22 cellular contexts compared by ENCODE assay signal in genomic region chr1:201626629-201627275, GRCh38.
DNase-seq lines count a peak whose midpoint lies in the region; ATAC-seq and TF ChIP-seq lines count a peak whose summit lies in the region.
"Had no signal": no experiment of that assay in that cellular context is flagged by ENCODE, and none has a peak within 500 bp of the region (broad histone marks: within the 10 kb centered on the region; RNA-seq: fewer than 3 reads in every experiment).

No MANE protein-coding gene starts in this region.

- H3K36me3 ChIP-seq in A673 (ENCODE audit: insufficient read depth, low read length, poor library complexity, severe bottlenecking), result no peaks in the 10 kb centered on the region
- H3K36me3 ChIP-seq in endodermal cell (ENCODE audit: control insufficient read depth, insufficient read depth, low read length), result peaks cover 3% of the 10 kb centered on the region
- H3K36me3 ChIP-seq: neutrophil, thyroid gland had no signal

- DNase-seq in A673 (ENCODE audit: low spot score), result no peak
- peak; percentile 42 for DNase-seq in AG20443 (ENCODE audit: low spot score)
- no peak for DNase-seq in WTC11 (ENCODE audit: low spot score)
- peak; percentile 32 for DNase-seq in iris pigment epithelial cell (ENCODE audit: low read depth)
- DNase-seq in endodermal cell, result no peak
- DNase-seq in NK-92 (lab: John Stamatoyannopoulos, UW; ENCODE audit: unreplicated experiment), result no peak
- no peak for DNase-seq in CD4-positive, alpha-beta T cell
- DNase-seq: activated CD4-positive, alpha-beta T cell treated with anti-CD3 and anti-CD28 coated beads, Interleukin-2, amount 10 ng/mL, durations not matched to agents 7 days and 5 days; activated effector memory CD4-positive, alpha-beta T cell treated with anti-CD3 and anti-CD28 coated beads, Interleukin-2, amount 50 U/mL, for 16 hours; Caco-2; DND-41; hippocampal formation; Kasumi-1; NCI-H2029 treated with DMSO at 0.1 percent for 48 hours; PC-9; small intestine; stimulated activated naive CD4-positive, alpha-beta T cell; thyroid gland had no signal

- TF ChIP-seq CTCF in A673 (conservative IDR thresholded peaks at IDR 0.05; ENCODE audit: low read depth, low read length) (no peak), WTC11 (IDR thresholded peaks at IDR 0.05) (no peak), endodermal cell (conservative IDR thresholded peaks at IDR 0.05) (no peak)
- no peak for TF ChIP-seq CTCF in CD4-positive, alpha-beta T cell (IDR thresholded peaks at IDR 0.05)

- peaks cover 5% of the 10 kb centered on the region; the same call in 1 of the 2 replicates for H3K27me3 Mint-ChIP-seq in WTC11 (ENCODE audit: low read depth)
- peaks cover 5% of the 10 kb centered on the region for H3K27me3 Mint-ChIP-seq in endodermal cell (ENCODE audit: insufficient read depth)
- H3K27me3 Mint-ChIP-seq in CD4-positive, alpha-beta T cell, result no peaks in the 10 kb centered on the region
- H3K27me3 Mint-ChIP-seq: activated CD4-positive, alpha-beta T cell treated with anti-CD3 and anti-CD28 coated beads, Interleukin-2, amount 10 ng/mL, durations not matched to agents 7 days and 5 days; B cell had no signal

- no peak for ATAC-seq in WTC11
- no peak for ATAC-seq in activated CD4-positive, CD25-positive, alpha-beta regulatory T cell treated with anti-CD3 and anti-CD28 coated beads, Interleukin-2, amount 50 U/mL, for 24 hours
- ATAC-seq in CD4-positive, alpha-beta T cell (ENCODE audit: poor library complexity), result no peak

- intact Hi-C loops in A673 (cut with micrococcal nuclease; ENCODE audit: unreplicated experiment), result no loop called here
- intact Hi-C loops in CD4-positive, alpha-beta T cell (cut with DNase I, micrococcal nuclease), result no loop called here

- CTCF ChIA-PET in A673 (lab: Charles Lee), result interaction anchor here (0.7 kb wide), 1 partner anchor 50 kb away, joined by 4 read pairs; no protein-coding TSS in a partner anchor
- CTCF ChIA-PET in WTC11 (lab: Charles Lee), result interaction anchor here (1.3 to 1.8 kb wide), 2 partner anchors 96 to 166 kb away, joined by 3 to 5 read pairs; no protein-coding TSS in a partner anchor
- CTCF ChIA-PET in CD4-positive, alpha-beta T cell (lab: Charles Lee), result no interaction called here

- no peaks in the 10 kb centered on the region for H3K36me3 Mint-ChIP-seq in WTC11
- H3K36me3 Mint-ChIP-seq in endodermal cell (ENCODE audit: low read depth), result peaks cover 2% of the 10 kb centered on the region
- H3K36me3 Mint-ChIP-seq in CD4-positive, alpha-beta T cell (ENCODE audit: low read depth), result no peaks in the 10 kb centered on the region

- H3K27ac Mint-ChIP-seq in WTC11 (no peak overlapping the region), endodermal cell (no peak overlapping the region)
- H3K27ac Mint-ChIP-seq in CD4-positive, alpha-beta T cell, result no peak overlapping the region
- H3K27ac Mint-ChIP-seq: activated CD4-positive, alpha-beta T cell treated with anti-CD3 and anti-CD28 coated beads, Interleukin-2, amount 10 ng/mL, durations not matched to agents 7 days and 5 days; B cell; T-helper 1 cell treated with Interleukin-12 subunit alpha and Interleukin-12 subunit beta and Interleukin-4 antibody, amounts not matched to agents 30 μg/mL and 1 μg/mL, for 36 hours had no signal

- peak overlapping the region; percentile 41 for H3K27ac ChIP-seq in A673 (ENCODE audit: low read depth, low read length, poor library complexity, severe bottlenecking)
- H3K27ac ChIP-seq in endodermal cell (ENCODE audit: low read depth, low read length), result no peak overlapping the region
- no peak overlapping the region for H3K27ac ChIP-seq in CD4-positive, alpha-beta T cell (ENCODE audit: low read depth, low read length)
- H3K27ac ChIP-seq: neutrophil, PC-9, thyroid gland had no signal

- no peak overlapping the region for H3K4me3 ChIP-seq in A673 (ENCODE audit: low read depth, low read length, poor library complexity, severe bottlenecking)
- H3K4me3 ChIP-seq in endodermal cell (ENCODE audit: low read length), result no peak overlapping the region
- H3K4me3 ChIP-seq: PC-9, thyroid gland had no signal

- H3K9ac ChIP-seq in endodermal cell (ENCODE audit: extremely low read depth, low read length, poor library complexity, severe bottlenecking), result no peak overlapping the region

- H3K9me3 Mint-ChIP-seq in WTC11, result no peaks in the 10 kb centered on the region
- H3K9me3 Mint-ChIP-seq in endodermal cell, result no peaks in the 10 kb centered on the region
- no peaks in the 10 kb centered on the region for H3K9me3 Mint-ChIP-seq in CD4-positive, alpha-beta T cell
- H3K9me3 Mint-ChIP-seq: activated CD4-positive, alpha-beta T cell treated with anti-CD3 and anti-CD28 coated beads, Interleukin-2, amount 10 ng/mL, durations not matched to agents 7 days and 5 days; T-helper 1 cell treated with Interleukin-12 subunit alpha and Interleukin-12 subunit beta and Interleukin-4 antibody, amounts not matched to agents 30 μg/mL and 1 μg/mL, for 36 hours had no signal

- H3K4me1 ChIP-seq in A673 (ENCODE audit: insufficient read depth, low read length, poor library complexity, severe bottlenecking) (peaks cover 14% of the 10 kb centered on the region), endodermal cell (ENCODE audit: control insufficient read depth, insufficient read depth, low read length) (no peaks in the 10 kb centered on the region)

- H3K27me3 ChIP-seq in A673 (replicated peaks; ENCODE audit: insufficient read depth, low read depth, low read length, poor library complexity), result no peaks in the 10 kb centered on the region
- no peaks in the 10 kb centered on the region for H3K27me3 ChIP-seq in endodermal cell (ENCODE audit: control insufficient read depth, insufficient read depth, low read length, poor library complexity, severe bottlenecking)
- no peaks in the 10 kb centered on the region for H3K27me3 ChIP-seq in CD4-positive, alpha-beta T cell (ENCODE audit: control insufficient read depth, insufficient read depth, low read length)
- H3K27me3 ChIP-seq: neutrophil, thyroid gland had no signal

- H3K4me3 Mint-ChIP-seq in WTC11, result no peak overlapping the region
- no peak overlapping the region for H3K4me3 Mint-ChIP-seq in endodermal cell
- H3K4me3 Mint-ChIP-seq in CD4-positive, alpha-beta T cell, result no peak overlapping the region
- H3K4me3 Mint-ChIP-seq: activated CD4-positive, alpha-beta T cell treated with anti-CD3 and anti-CD28 coated beads, Interleukin-2, amount 10 ng/mL, durations not matched to agents 7 days and 5 days; B cell; T-helper 1 cell treated with Interleukin-12 subunit alpha and Interleukin-12 subunit beta and Interleukin-4 antibody, amounts not matched to agents 30 μg/mL and 1 μg/mL, for 36 hours had no signal

- BruUV-seq in A673 (replicated peaks; lab: Mats Ljungman, UMichigan), result no TSS peak

- H3K4me1 Mint-ChIP-seq in WTC11 (peaks cover 28% of the 10 kb centered on the region), endodermal cell (peaks cover 4% of the 10 kb centered on the region)
- no peaks in the 10 kb centered on the region for H3K4me1 Mint-ChIP-seq in CD4-positive, alpha-beta T cell (ENCODE audit: low read depth)
- H3K4me1 Mint-ChIP-seq: activated CD4-positive, alpha-beta T cell treated with anti-CD3 and anti-CD28 coated beads, Interleukin-2, amount 10 ng/mL, durations not matched to agents 7 days and 5 days; B cell had no signal

- WGBS in endodermal cell (ENCODE audit: insufficient coverage in 1 of 2, insufficient read length in 1 of 2), 2 experiments, result 93 to 95% methylated on average over 3 to 4 of the region's 4 CpGs

- POLR2A ChIA-PET in A673 (lab: Charles Lee; ENCODE audit: low non-redundant PET), result no interaction called here
- POLR2A ChIA-PET in WTC11 (lab: Charles Lee), result no interaction called here
- POLR2A ChIA-PET in CD4-positive, alpha-beta T cell (lab: Charles Lee), result no interaction called here

- H3K9me3 ChIP-seq in A673 (ENCODE audit: low read depth, low read length, poor library complexity, severe bottlenecking), result no peaks in the 10 kb centered on the region
- H3K9me3 ChIP-seq in endodermal cell (ENCODE audit: control insufficient read depth, low read length), result no peaks in the 10 kb centered on the region
- H3K9me3 ChIP-seq in CD4-positive, alpha-beta T cell (ENCODE audit: control insufficient read depth, low read length), result no peaks in the 10 kb centered on the region
- H3K9me3 ChIP-seq: Caco-2, neutrophil, thyroid gland had no signal

TF ChIP-seq in WTC11, 78 proteins besides CTCF, POLR2A, EP300 and RAD21:
- TF ChIP-seq GABPB1 (CRISPR knock-in tag; IDR thresholded peaks at IDR 0.05) (peak; percentile 85), AFF4 (CRISPR knock-in tag; IDR thresholded peaks at IDR 0.05; ENCODE audit: borderline replicate concordance) (no peak)

Comparison
In these comparisons a context has a peak if more than half of its experiments do, and no peak if none do; other contexts are left out.
1. DNase-seq: peak in AG20443 (single experiment) and iris pigment epithelial cell (single experiment); none in A673 (single experiment), WTC11 (single experiment), endodermal cell (single experiment), NK-92 (single experiment) and CD4-positive, alpha-beta T cell (0 of 10).